10 cellular contexts compared by ENCODE assay signal in the genomic region with DNA sequence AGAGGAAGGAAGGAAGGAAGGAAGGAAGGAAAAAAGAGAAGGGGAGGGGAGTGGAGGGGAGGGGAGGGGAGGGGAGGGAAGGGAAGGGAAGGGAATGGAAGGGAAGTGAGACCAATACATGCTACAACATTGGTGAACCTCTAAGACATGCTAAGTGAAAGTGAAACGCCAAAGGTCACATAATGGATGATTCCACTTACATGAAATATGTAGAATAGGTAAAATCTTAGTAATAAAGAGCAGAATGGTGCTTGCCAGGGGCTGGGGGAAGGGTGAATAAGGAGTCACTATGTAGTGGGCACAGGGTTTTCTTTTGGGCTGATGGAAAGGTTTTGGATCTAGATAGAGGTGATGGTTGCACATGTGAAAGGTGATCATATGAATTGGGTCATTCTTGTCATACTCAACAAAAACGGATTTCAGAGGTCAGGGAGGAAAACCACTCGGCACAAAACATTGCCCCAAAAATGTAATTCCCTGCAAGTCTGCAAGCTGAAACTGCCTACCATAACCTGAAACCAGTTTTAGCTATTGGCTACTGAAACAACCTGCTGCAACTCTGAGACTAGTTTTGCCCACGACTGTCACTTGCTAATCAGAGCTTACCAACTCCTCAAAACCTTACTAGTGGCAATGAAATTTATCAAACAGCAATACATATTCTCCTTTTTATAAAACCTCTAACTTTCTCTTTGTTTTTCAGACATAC. TPM values are rescaled to one million over a fixed set of nuclear protein-coding genes. Genes with fewer than 3 reads are reported as not detected.
DNase-seq lines count a peak whose midpoint lies in the region; ATAC-seq lines count a peak whose summit lies in the region.
"Had no signal": no experiment of that assay in that cellular context is flagged by ENCODE, and none has a peak within 500 bp of the region (broad histone marks: within the 10 kb centered on the region; RNA-seq: fewer than 3 reads in every experiment).

No MANE protein-coding gene starts in this region.

- DNase-seq in activated naive CD8-positive, alpha-beta T cell treated with anti-CD3 and anti-CD28 coated beads, Interleukin-2, amount 10 ng/mL, durations not matched to agents 7 days and 5 days, result no peak
- DNase-seq in sciatic nerve (ENCODE audit: low spot score), result no peak
- DNase-seq in immature natural killer cell, result no peak
- no peak for DNase-seq in NK-92 treated with Interleukin-12 subunit alpha and Interleukin-12 subunit beta, amount 100 ng/mL, for 24 hours (lab: John Stamatoyannopoulos, UW)
- DNase-seq: activated T-cell treated with anti-CD3 and anti-CD28 coated beads, Interleukin-2, amount 50 U/mL, for 24 hours; dermis blood vessel endothelial cell; hippocampal formation had no signal

- H3K36me3 Mint-ChIP-seq in activated naive CD8-positive, alpha-beta T cell treated with anti-CD3 and anti-CD28 coated beads, Interleukin-2, amount 10 ng/mL, durations not matched to agents 7 days and 5 days, result peaks cover 17% of the 10 kb centered on the region
- H3K36me3 Mint-ChIP-seq in immature natural killer cell, result no peaks in the 10 kb centered on the region

- ATAC-seq in GM18520 (IDR thresholded peaks at IDR 0.05; ENCODE audit: unreplicated experiment) (peak; percentile 86), GM21360 (IDR thresholded peaks at IDR 0.05; ENCODE audit: unreplicated experiment) (peak; percentile 82), HG03108 (IDR thresholded peaks at IDR 0.05; ENCODE audit: unreplicated experiment) (peak; percentile 96), sciatic nerve (no peak)
- ATAC-seq in activated naive CD8-positive, alpha-beta T cell treated with anti-CD3 and anti-CD28 coated beads, Interleukin-2, amount 10 ng/mL, durations not matched to agents 7 days and 5 days (ENCODE audit: low read depth), result peak; percentile 52

- H3K27ac Mint-ChIP-seq in activated naive CD8-positive, alpha-beta T cell treated with anti-CD3 and anti-CD28 coated beads, Interleukin-2, amount 10 ng/mL, durations not matched to agents 7 days and 5 days, result peak overlapping the region; percentile 75
- peak overlapping the region in 1 of 6 donors; percentile 0 for H3K27ac Mint-ChIP-seq in immature natural killer cell
- H3K27ac Mint-ChIP-seq: activated T-cell treated with anti-CD3 and anti-CD28 coated beads, Interleukin-2, amount 50 U/mL, for 24 hours had no signal

- intact Hi-C loops in sciatic nerve (cut with DNase I), result no loop called here

- POLR2A ChIA-PET in activated naive CD8-positive, alpha-beta T cell treated with anti-CD3 and anti-CD28 coated beads, Interleukin-2, amount 10 ng/mL, durations not matched to agents 7 days and 5 days (lab: Charles Lee), result no interaction called here

- H3K27me3 Mint-ChIP-seq in activated naive CD8-positive, alpha-beta T cell treated with anti-CD3 and anti-CD28 coated beads, Interleukin-2, amount 10 ng/mL, durations not matched to agents 7 days and 5 days, result no peaks in the 10 kb centered on the region
- peaks cover 0 to 1% (median 0%) of the 10 kb centered on the region in 3 donors for H3K27me3 Mint-ChIP-seq in immature natural killer cell (ENCODE audit: low read depth in 3 of 3)
- H3K27me3 Mint-ChIP-seq: activated T-cell treated with anti-CD3 and anti-CD28 coated beads, Interleukin-2, amount 50 U/mL, for 24 hours had no signal

- H3K9me3 Mint-ChIP-seq in activated naive CD8-positive, alpha-beta T cell treated with anti-CD3 and anti-CD28 coated beads, Interleukin-2, amount 10 ng/mL, durations not matched to agents 7 days and 5 days, result peaks cover 13% of the 10 kb centered on the region
- H3K9me3 Mint-ChIP-seq in immature natural killer cell, result peaks cover 0 to 2% (median 0%) of the 10 kb centered on the region in 6 donors

- peaks cover 6% of the 10 kb centered on the region for H3K4me1 Mint-ChIP-seq in activated naive CD8-positive, alpha-beta T cell treated with anti-CD3 and anti-CD28 coated beads, Interleukin-2, amount 10 ng/mL, durations not matched to agents 7 days and 5 days
- H3K4me1 Mint-ChIP-seq in immature natural killer cell, result peaks cover 0 to 11% of the 10 kb centered on the region in 2 donors

- peak overlapping the region; percentile 48 for H3K4me3 Mint-ChIP-seq in activated naive CD8-positive, alpha-beta T cell treated with anti-CD3 and anti-CD28 coated beads, Interleukin-2, amount 10 ng/mL, durations not matched to agents 7 days and 5 days
- H3K4me3 Mint-ChIP-seq in immature natural killer cell, result peak overlapping the region in 2 of 5 donors; percentile 2 to 12
- H3K4me3 Mint-ChIP-seq: activated T-cell treated with anti-CD3 and anti-CD28 coated beads, Interleukin-2, amount 50 U/mL, for 24 hours had no signal

RNA-seq across cellular contexts. Expression of gene CCDC141, which starts 59.2 kb away (rescaled TPM):
- 10 to 100 TPM; 11.8 to 15.0 TPM for total RNA-seq in activated naive CD8-positive, alpha-beta T cell treated with anti-CD3 and anti-CD28 coated beads, Interleukin-2, amount 10 ng/mL, durations not matched to agents 7 days and 5 days
- total RNA-seq in sciatic nerve, result 12.3 TPM
- 1 to 10 TPM in 1 of 3 donors, under 1 TPM in 1, not detected in 1; 0.69 to 1.5 TPM for polyA plus RNA-seq in immature natural killer cell
